In genomic region chr2:70965506-70965905, GRCh38 we compare ENCODE assay signal across 1 cellular context.
TF ChIP-seq lines count a peak whose summit lies in the region.

No MANE protein-coding gene starts in this region.

TF ChIP-seq in H1, 55 proteins besides CTCF, POLR2A, EP300 and RAD21:
- TF ChIP-seq CHD1 (IDR thresholded peaks at IDR 0.05; ENCODE audit: low read depth, low read length) (no peak), KDM1A (IDR thresholded peaks at IDR 0.05; ENCODE audit: borderline replicate concordance, low read length) (no peak), POLR2AphosphoS5 (IDR thresholded peaks at IDR 0.05; ENCODE audit: low read depth, low read length) (no peak), YY1 (IDR thresholded peaks at IDR 0.05; ENCODE audit: low read depth, low read length) (no peak), TAF7 (optimal IDR thresholded peaks at IDR 0.05; ENCODE audit: borderline replicate concordance, low read depth, low read length) (no peak), BACH1 (IDR thresholded peaks at IDR 0.05; ENCODE audit: low read length) (no peak), JUN (IDR thresholded peaks at IDR 0.05; ENCODE audit: low read depth, low read length) (no peak), CHD2 (IDR thresholded peaks at IDR 0.05; ENCODE audit: low read length) (no peak), TBP (IDR thresholded peaks at IDR 0.05; ENCODE audit: low read depth, low read length) (no peak), SP1 (IDR thresholded peaks at IDR 0.05; ENCODE audit: low read depth, low read length) (no peak), GTF2F1 (IDR thresholded peaks at IDR 0.05; ENCODE audit: borderline replicate concordance, low read depth, low read length) (no peak), BRCA1 (IDR thresholded peaks at IDR 0.05; ENCODE audit: low read depth, low read length) (no peak), EGR1 (IDR thresholded peaks at IDR 0.05; ENCODE audit: borderline replicate concordance, low read depth, low read length) (no peak), EZH2 (IDR thresholded peaks at IDR 0.05; ENCODE audit: low read depth, low read length, severe bottlenecking) (no peak), SIX5 (IDR thresholded peaks at IDR 0.05; ENCODE audit: low read depth, low read length) (no peak)
